Comparison of ENCODE assay signal across 8 cellular contexts in the genomic region with DNA sequence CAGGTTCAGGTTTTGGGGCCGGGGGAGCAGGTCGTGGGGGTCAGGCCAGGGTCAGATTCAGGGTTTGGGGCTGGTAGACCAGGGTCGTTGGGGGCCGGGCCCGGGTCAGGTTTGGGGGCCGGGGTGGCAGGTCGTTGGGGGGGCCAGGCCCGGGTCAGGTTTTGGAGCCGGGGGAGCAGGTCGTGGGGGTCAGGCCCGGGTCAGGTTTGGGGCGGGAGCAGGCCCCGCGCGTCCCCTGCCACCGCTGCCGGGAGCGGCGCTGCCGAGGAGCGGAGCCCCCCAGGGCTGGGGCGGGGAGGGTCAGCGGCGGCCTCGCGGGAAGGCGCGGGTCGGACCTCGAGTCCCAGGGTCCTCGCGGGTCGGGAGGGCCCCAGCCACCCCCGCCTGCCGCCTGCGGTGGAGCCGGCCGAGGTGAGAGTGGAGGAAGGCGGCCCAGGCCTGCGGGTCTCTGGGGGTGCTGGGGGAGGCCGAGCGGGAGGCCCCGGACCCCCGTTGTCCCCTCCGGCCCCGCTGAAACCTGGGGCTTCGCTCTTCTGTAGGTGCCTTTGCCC. TPM values are rescaled to one million over a fixed set of nuclear protein-coding genes. Genes with fewer than 3 reads are reported as not detected.
DNase-seq lines count a peak whose midpoint lies in the region; ATAC-seq, FAIRE-seq and TF ChIP-seq lines count a peak whose summit lies in the region.

No MANE protein-coding gene starts in this region.

- no peak for TF ChIP-seq CTCF in DND-41 (IDR thresholded peaks at IDR 0.05; ENCODE audit: borderline replicate concordance, extremely low read depth, low read length, poor library complexity, severe bottlenecking)
- TF ChIP-seq CTCF in fibroblast of lung (conservative IDR thresholded peaks at IDR 0.05 in 1 of 2, IDR thresholded peaks at IDR 0.05 in 1 of 2; ENCODE audit: low read depth in 1 of 2, low read length in 2 of 2) = no peak
- TF ChIP-seq CTCF in pancreas (IDR thresholded peaks at IDR 0.05) = no peak

- intact Hi-C loops in pancreas (cut with DNase I) = no loop called here

- WGBS in pancreas, 2 donors = 1 to 2% methylated on average over 21 to 47 of the region's 47 CpGs

- DNase-seq in DND-41 (peak; percentile 29), SJCRH30 (no peak), fibroblast of lung (ENCODE audit: low read depth in 2 of 2) (no peak), pancreas (peak in 4 of 6 donors; percentile 43 to 85 (median 56)), HEK293T (ENCODE audit: extremely low spot score) (no peak), HK-2 (ENCODE audit: unreplicated experiment) (no peak), NCI-H524 treated with DMSO at 0.1 percent for 48 hours (lab: John Stamatoyannopoulos, UW) (no peak)

- peak overlapping the region; percentile 78 for H3K27ac ChIP-seq in DND-41 (ENCODE audit: low read length)
- H3K27ac ChIP-seq in SJCRH30 = no peak overlapping the region; the same call in 1 of the 2 replicates
- H3K27ac ChIP-seq in fibroblast of lung (ENCODE audit: insufficient read depth, low read length) = peak overlapping the region; percentile 38
- H3K27ac ChIP-seq in pancreas = peak overlapping the region; percentile 37 to 71 (median 57)

- CTCF ChIA-PET in HEK293T (lab: Yijun Ruan, JAX) = no interaction called here

- H2AFZ ChIP-seq in DND-41 (ENCODE audit: low read depth, low read length) (no peak overlapping the region), fibroblast of lung (ENCODE audit: low read length) (no peak overlapping the region)

- H3K9ac ChIP-seq in DND-41 (ENCODE audit: low read depth, low read length) (peak overlapping the region; percentile 80), fibroblast of lung (ENCODE audit: insufficient read depth, low read length) (peak overlapping the region; percentile 65)

- FAIRE-seq in pancreas (lab: Jason Lieb, UNC) = no peak

- H3K4me2 ChIP-seq in DND-41 (ENCODE audit: insufficient read depth, low read length) (peak overlapping the region; percentile 90), fibroblast of lung (ENCODE audit: extremely low read depth, insufficient read depth, low read length) (peak overlapping the region; percentile 83)

- ATAC-seq in DND-41 (ENCODE audit: insufficient read depth, low read depth) (0 out of 3 replicates have a peak, but pooled peaks have one; percentile 6), pancreas (no peak), GM18907 (IDR thresholded peaks at IDR 0.05; ENCODE audit: unreplicated experiment) (no peak)

- H3K4me1 ChIP-seq in DND-41 (ENCODE audit: insufficient read depth, low read length) (peaks cover 52% of the 10 kb centered on the region), SJCRH30 (peaks cover 5% of the 10 kb centered on the region; the same call in 1 of the 2 replicates), fibroblast of lung (ENCODE audit: control insufficient read depth, extremely low read depth, insufficient read depth, low read length) (peaks cover 17% of the 10 kb centered on the region), pancreas (peaks cover 32 to 38% (median 35%) of the 10 kb centered on the region in 3 donors)

- no peaks in the 10 kb centered on the region for H3K9me3 ChIP-seq in DND-41 (ENCODE audit: insufficient read depth, low read length, severe bottlenecking)
- H3K9me3 ChIP-seq in SJCRH30 (replicated peaks) = no peaks in the 10 kb centered on the region
- no peaks in the 10 kb centered on the region for H3K9me3 ChIP-seq in fibroblast of lung (ENCODE audit: control insufficient read depth, insufficient read depth, low read depth, low read length)
- H3K9me3 ChIP-seq in pancreas = no peaks in the 10 kb centered on the region

- H3K4me3 ChIP-seq in DND-41 (ENCODE audit: low read depth in 1 of 2, low read length in 2 of 2) = peak overlapping the region; percentile 69 to 89; a peak in 3 of 4 replicates
- H3K4me3 ChIP-seq in SJCRH30 = peak overlapping the region; percentile 84
- peak overlapping the region; percentile 45 to 68 (median 61) for H3K4me3 ChIP-seq in fibroblast of lung (replicated peaks in 1 of 4; ENCODE audit: control extremely low read depth in 1 of 4, insufficient read depth in 1 of 4, low read depth in 3 of 4, low read length in 4 of 4)
- H3K4me3 ChIP-seq in pancreas = peak overlapping the region; percentile 60 to 83 (median 72)

- no peaks in the 10 kb centered on the region for H3K27me3 ChIP-seq in DND-41 (ENCODE audit: insufficient read depth, low read length, poor library complexity)
- H3K27me3 ChIP-seq in SJCRH30 = no peaks in the 10 kb centered on the region
- H3K27me3 ChIP-seq in fibroblast of lung (ENCODE audit: control insufficient read depth, insufficient read depth, low read length) = no peaks in the 10 kb centered on the region
- no peaks in the 10 kb centered on the region for H3K27me3 ChIP-seq in pancreas

- peaks cover 18% of the 10 kb centered on the region for H3K36me3 ChIP-seq in DND-41 (ENCODE audit: insufficient read depth, low read length)
- peaks cover 4% of the 10 kb centered on the region; the same call in 1 of the 2 replicates for H3K36me3 ChIP-seq in SJCRH30
- H3K36me3 ChIP-seq in fibroblast of lung (ENCODE audit: control insufficient read depth, insufficient read depth, low read length) = peaks cover 5% of the 10 kb centered on the region
- no peaks in the 10 kb centered on the region for H3K36me3 ChIP-seq in pancreas

- H4K20me1 ChIP-seq in DND-41 (ENCODE audit: insufficient read depth, low read length) = peaks cover 42% of the 10 kb centered on the region
- H4K20me1 ChIP-seq in fibroblast of lung (ENCODE audit: control insufficient read depth, extremely low read depth, insufficient read depth, low read length) = no peaks in the 10 kb centered on the region

- H3K79me2 ChIP-seq in DND-41 (ENCODE audit: insufficient read depth, low read length) (peaks cover 49% of the 10 kb centered on the region), fibroblast of lung (ENCODE audit: control insufficient read depth, insufficient read depth, low read length) (peaks cover 30% of the 10 kb centered on the region)

- POLR2A ChIA-PET in HEK293T (lab: Yijun Ruan, JAX) = interaction anchor here (1.0 kb wide), 1 partner anchor 16 kb away, joined by 3 read pairs; the partner anchor contains the start of gene PANX2

TF ChIP-seq in HEK293T, 16 proteins besides CTCF, POLR2A, EP300 and RAD21:
- no peak for TF ChIP-seq SP1 (IDR thresholded peaks at IDR 0.05)
- TF ChIP-seq, protein P1, sequence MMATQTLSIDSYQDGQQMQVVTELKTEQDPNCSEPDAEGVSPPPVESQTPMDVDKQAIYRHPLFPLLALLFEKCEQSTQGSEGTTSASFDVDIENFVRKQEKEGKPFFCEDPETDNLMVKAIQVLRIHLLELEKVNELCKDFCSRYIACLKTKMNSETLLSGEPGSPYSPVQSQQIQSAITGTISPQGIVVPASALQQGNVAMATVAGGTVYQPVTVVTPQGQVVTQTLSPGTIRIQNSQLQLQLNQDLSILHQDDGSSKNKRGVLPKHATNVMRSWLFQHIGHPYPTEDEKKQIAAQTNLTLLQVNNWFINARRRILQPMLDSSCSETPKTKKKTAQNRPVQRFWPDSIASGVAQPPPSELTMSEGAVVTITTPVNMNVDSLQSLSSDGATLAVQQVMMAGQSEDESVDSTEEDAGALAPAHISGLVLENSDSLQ (IDR thresholded peaks at IDR 0.05) = no peak
- no peak for TF ChIP-seq FOXK2 (IDR thresholded peaks at IDR 0.05)
- TF ChIP-seq ELF4 (IDR thresholded peaks at IDR 0.05) = no peak
- no peak for TF ChIP-seq FOXM1 (IDR thresholded peaks at IDR 0.05; ENCODE audit: borderline replicate concordance)
- TF ChIP-seq NFRKB (IDR thresholded peaks at IDR 0.05) = no peak

RNA-seq across cellular contexts. Expression of gene TRABD, which starts 0.5 kb away (rescaled TPM):
- 38.7 and 39.1 TPM in 2 replicates for total RNA-seq in SJCRH30 (2014; rRNA removed; shearing (Covaris generic))
- total RNA-seq in fibroblast of lung = 15.2 and 17.2 TPM in 2 replicates
- polyA plus RNA-seq in fibroblast of lung = 11.8 and 17.6 TPM in 2 replicates
- 15.6 and 27.9 TPM in 2 replicates for polyA plus RNA-seq in fibroblast of lung (2012)
- 25.2 and 28.0 TPM in 2 replicates for polyA minus RNA-seq in fibroblast of lung (ENCODE audit: low replicate concordance)
- total RNA-seq in pancreas = 10 to 100 TPM; 25.9 to 64.1 (median 48.6) TPM
- polyA plus RNA-seq in pancreas = 100 to 1,000 TPM; 104 to 107 TPM

RNA-seq across cellular contexts. Expression of gene SELENOO, which starts 14.6 kb away (rescaled TPM):
- 15.4 and 16.4 TPM in 2 replicates for total RNA-seq in SJCRH30 (2014; rRNA removed; shearing (Covaris generic))
- total RNA-seq in fibroblast of lung (16.9 and 20.1 TPM in 2 replicates), pancreas (10 to 100 TPM; 11.6 to 17.8 (median 13.0) TPM)
- polyA plus RNA-seq in fibroblast of lung (8.3 and 10.2 TPM in 2 replicates), pancreas (10 to 100 TPM; 78.2 to 79.8 TPM)
- 12.8 and 16.6 TPM in 2 replicates for polyA plus RNA-seq in fibroblast of lung (2012)
- 6.7 and 12.0 TPM in 2 replicates for polyA minus RNA-seq in fibroblast of lung (ENCODE audit: low replicate concordance)

RNA-seq across cellular contexts. Expression of gene PANX2, which starts 15.7 kb away (rescaled TPM):
- not detected in 2 replicates for total RNA-seq in SJCRH30 (2014; rRNA removed; shearing (Covaris generic))
- total RNA-seq in fibroblast of lung (under 0.01 and 0.17 TPM in 2 replicates), pancreas (1 to 10 TPM in 1 of 6 donors, under 1 TPM in 5; 0.31 to 1.2 (median 0.60) TPM)
- polyA plus RNA-seq in fibroblast of lung (0.44 and 0.45 TPM in 2 replicates), pancreas (1 to 10 TPM in 1 of 2 donors, under 1 TPM in 1; 0.68 to 3.5 TPM)
- polyA plus RNA-seq in fibroblast of lung (2012) = 0.75 and 0.96 TPM in 2 replicates
- 0.16 TPM in 1 of 2 replicates, not detected in the other for polyA minus RNA-seq in fibroblast of lung (ENCODE audit: low replicate concordance)

RNA-seq across cellular contexts. Expression of gene TUBGCP6, which starts 58.6 kb away (rescaled TPM):
- 27.8 and 40.2 TPM in 2 replicates for total RNA-seq in SJCRH30 (2014; rRNA removed; shearing (Covaris generic))
- total RNA-seq in fibroblast of lung = 19.0 and 23.8 TPM in 2 replicates
- polyA plus RNA-seq in fibroblast of lung = 6.7 and 7.3 TPM in 2 replicates
- 10.8 and 11.2 TPM in 2 replicates for polyA plus RNA-seq in fibroblast of lung (2012)
- polyA minus RNA-seq in fibroblast of lung (ENCODE audit: low replicate concordance) = 17.3 and 18.7 TPM in 2 replicates
- total RNA-seq in pancreas = 10 to 100 TPM; 19.2 to 36.7 (median 26.8) TPM
- polyA plus RNA-seq in pancreas = 100 to 1,000 TPM; 109 to 139 TPM

Comparison
In these comparisons a context has a peak if more than half of its experiments do, and no peak if none do; other contexts are left out.
1. DNase-seq: peak in DND-41 (single experiment) and pancreas (4 of 6); none in SJCRH30 (0 of 2), fibroblast of lung (0 of 2), HEK293T (single experiment), HK-2 (single experiment) and NCI-H524 treated with DMSO at 0.1 percent for 48 hours (single experiment).
2. Peak in every context shown above with its lines, with median percentiles within 50 percentile points of each other: H3K4me3 ChIP-seq.